In the genomic region with DNA sequence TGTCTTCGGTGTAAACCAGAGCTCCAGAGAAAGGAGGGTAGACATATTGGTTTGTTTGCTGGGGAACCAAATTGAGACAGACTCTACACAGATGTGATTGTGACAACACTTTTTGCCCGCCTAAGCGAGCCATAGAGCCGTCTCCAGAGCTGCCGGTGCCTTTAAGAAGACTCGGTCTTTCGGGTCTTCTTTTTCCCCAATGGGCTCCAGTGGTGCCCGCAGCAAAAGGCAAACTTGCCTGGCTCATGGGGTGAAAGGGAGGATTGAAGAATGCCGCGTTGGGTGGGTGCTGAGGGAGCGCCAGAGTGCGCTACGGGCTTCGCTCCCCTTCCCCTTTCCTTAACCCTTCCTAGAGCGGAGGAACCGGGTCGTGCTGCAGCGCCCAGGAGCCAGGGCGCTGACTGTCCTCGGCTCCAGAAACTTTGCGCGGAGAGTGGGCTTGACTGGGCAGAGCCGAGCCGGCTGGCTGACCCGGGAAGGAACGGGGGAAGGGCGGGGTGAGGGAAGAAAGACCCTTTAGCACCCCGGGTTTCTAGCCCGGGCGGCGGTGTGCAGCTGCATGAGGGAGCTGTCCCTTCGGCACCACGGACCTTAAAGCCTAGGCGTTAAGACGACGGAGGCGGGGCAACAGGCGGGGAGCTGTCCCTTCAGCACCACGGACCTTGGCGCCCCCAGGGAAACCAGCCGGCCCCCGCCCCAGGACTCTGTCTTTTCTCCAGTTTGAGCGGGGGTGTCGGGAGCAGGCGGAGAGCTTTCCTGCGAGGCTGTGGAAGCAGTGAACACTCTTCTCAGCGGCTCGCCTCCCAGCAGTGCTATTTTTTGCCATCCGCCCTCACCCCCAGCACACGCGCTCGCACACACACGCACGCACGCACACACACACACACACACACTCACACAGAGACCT, we compare ENCODE assay signal across 8 cellular contexts. TPM values are rescaled to one million over a fixed set of nuclear protein-coding genes. Genes with fewer than 3 reads are reported as not detected.
DNase-seq lines count a peak whose midpoint lies in the region; ATAC-seq and TF ChIP-seq lines count a peak whose summit lies in the region.

A gene (plus strand): TSS at position 890 of the 907 bp plus-strand sequence. CDS start 420 bp downstream, outside the sequence.

- peaks cover 28% of the 10 kb centered on the region for H3K27me3 Mint-ChIP-seq in activated naive CD4-positive, alpha-beta T cell treated with anti-CD3 and anti-CD28 coated beads, Interleukin-2, amount 10 ng/mL, durations not matched to agents 7 days and 5 days

- H3K9me3 Mint-ChIP-seq in activated naive CD4-positive, alpha-beta T cell treated with anti-CD3 and anti-CD28 coated beads, Interleukin-2, amount 10 ng/mL, durations not matched to agents 7 days and 5 days, result no peaks in the 10 kb centered on the region

- no peak within 1 kb of the TSS for H3K27ac Mint-ChIP-seq in activated naive CD4-positive, alpha-beta T cell treated with anti-CD3 and anti-CD28 coated beads, Interleukin-2, amount 10 ng/mL, durations not matched to agents 7 days and 5 days

- no peak for ATAC-seq in esophagus mucosa

- no peaks in the 10 kb centered on the region for H3K36me3 Mint-ChIP-seq in activated naive CD4-positive, alpha-beta T cell treated with anti-CD3 and anti-CD28 coated beads, Interleukin-2, amount 10 ng/mL, durations not matched to agents 7 days and 5 days

- DNase-seq in GM10266 (ENCODE audit: extremely low spot score) (peak; percentile 61), iPS DF 19.7 (ENCODE audit: low read depth, low spot score) (peak; percentile 47), glomerular visceral epithelial cell (ENCODE audit: extremely low spot score) (no peak), DMS153 (lab: John Stamatoyannopoulos, UW) (no peak)
- peak; percentile 84 for DNase-seq in activated naive CD4-positive, alpha-beta T cell treated with anti-CD3 and anti-CD28 coated beads, Interleukin-2, amount 10 ng/mL, durations not matched to agents 7 days and 5 days
- DNase-seq in stimulated activated CD4-positive, alpha-beta T cell treated with anti-CD3 and anti-CD28 coated beads, Interleukin-1b, Interleukin-23, amount 100 ng/mL, for 48 hours, result peak; percentile 64

- no peak within 1 kb of the TSS for H3K4me3 Mint-ChIP-seq in activated naive CD4-positive, alpha-beta T cell treated with anti-CD3 and anti-CD28 coated beads, Interleukin-2, amount 10 ng/mL, durations not matched to agents 7 days and 5 days

- H3K4me1 Mint-ChIP-seq in activated naive CD4-positive, alpha-beta T cell treated with anti-CD3 and anti-CD28 coated beads, Interleukin-2, amount 10 ng/mL, durations not matched to agents 7 days and 5 days, result peaks cover 2% of the 10 kb centered on the region

- CTCF ChIA-PET in activated naive CD4-positive, alpha-beta T cell treated with anti-CD3 and anti-CD28 coated beads, Interleukin-2, amount 10 ng/mL, durations not matched to agents 7 days and 5 days (lab: Charles Lee), result interaction anchor here (0.9 to 3.5 kb wide), 3 partner anchors 11 to 185 kb away, joined by 3 to 40 read pairs (median 7); no protein-coding TSS in a partner anchor

- TF ChIP-seq CTCF in GM10266 (IDR thresholded peaks at IDR 0.05; ENCODE audit: control insufficient read depth, insufficient read depth, low read depth, missing control alignments), result no peak

TF ChIP-seq in PFSK-1, 5 proteins besides CTCF, POLR2A, EP300 and RAD21:
- TF ChIP-seq TAF1 (IDR thresholded peaks at IDR 0.05; ENCODE audit: borderline replicate concordance, insufficient read depth, low read length), result no peak
- TF ChIP-seq, protein P1, sequence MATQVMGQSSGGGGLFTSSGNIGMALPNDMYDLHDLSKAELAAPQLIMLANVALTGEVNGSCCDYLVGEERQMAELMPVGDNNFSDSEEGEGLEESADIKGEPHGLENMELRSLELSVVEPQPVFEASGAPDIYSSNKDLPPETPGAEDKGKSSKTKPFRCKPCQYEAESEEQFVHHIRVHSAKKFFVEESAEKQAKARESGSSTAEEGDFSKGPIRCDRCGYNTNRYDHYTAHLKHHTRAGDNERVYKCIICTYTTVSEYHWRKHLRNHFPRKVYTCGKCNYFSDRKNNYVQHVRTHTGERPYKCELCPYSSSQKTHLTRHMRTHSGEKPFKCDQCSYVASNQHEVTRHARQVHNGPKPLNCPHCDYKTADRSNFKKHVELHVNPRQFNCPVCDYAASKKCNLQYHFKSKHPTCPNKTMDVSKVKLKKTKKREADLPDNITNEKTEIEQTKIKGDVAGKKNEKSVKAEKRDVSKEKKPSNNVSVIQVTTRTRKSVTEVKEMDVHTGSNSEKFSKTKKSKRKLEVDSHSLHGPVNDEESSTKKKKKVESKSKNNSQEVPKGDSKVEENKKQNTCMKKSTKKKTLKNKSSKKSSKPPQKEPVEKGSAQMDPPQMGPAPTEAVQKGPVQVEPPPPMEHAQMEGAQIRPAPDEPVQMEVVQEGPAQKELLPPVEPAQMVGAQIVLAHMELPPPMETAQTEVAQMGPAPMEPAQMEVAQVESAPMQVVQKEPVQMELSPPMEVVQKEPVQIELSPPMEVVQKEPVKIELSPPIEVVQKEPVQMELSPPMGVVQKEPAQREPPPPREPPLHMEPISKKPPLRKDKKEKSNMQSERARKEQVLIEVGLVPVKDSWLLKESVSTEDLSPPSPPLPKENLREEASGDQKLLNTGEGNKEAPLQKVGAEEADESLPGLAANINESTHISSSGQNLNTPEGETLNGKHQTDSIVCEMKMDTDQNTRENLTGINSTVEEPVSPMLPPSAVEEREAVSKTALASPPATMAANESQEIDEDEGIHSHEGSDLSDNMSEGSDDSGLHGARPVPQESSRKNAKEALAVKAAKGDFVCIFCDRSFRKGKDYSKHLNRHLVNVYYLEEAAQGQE (IDR thresholded peaks at IDR 0.05; ENCODE audit: insufficient read depth in 1 of 2, low read depth in 2 of 2, low read length in 2 of 2), result peak; percentile 86 to 93

RNA-seq across cellular contexts. Expression of the gene that starts here (rescaled TPM):
- polyA plus RNA-seq in PFSK-1 (2012; ENCODE audit: insufficient read length, low read depth), result not detected
- total RNA-seq in esophagus mucosa, result not detected

Comparison
In these comparisons a context has a peak if more than half of its experiments do, and no peak if none do; other contexts are left out.
1. DNase-seq: peak in GM10266 (single experiment), activated naive CD4-positive, alpha-beta T cell treated with anti-CD3 and anti-CD28 coated beads, Interleukin-2, amount 10 ng/mL, durations not matched to agents 7 days and 5 days (single experiment), iPS DF 19.7 (single experiment) and stimulated activated CD4-positive, alpha-beta T cell treated with anti-CD3 and anti-CD28 coated beads, Interleukin-1b, Interleukin-23, amount 100 ng/mL, for 48 hours (single experiment); none in glomerular visceral epithelial cell (single experiment) and DMS153 (single experiment).